8 cellular contexts compared by ENCODE assay signal in genomic region chrX:1593286-1594271, GRCh38. TPM values are rescaled to one million over a fixed set of nuclear protein-coding genes. Genes with fewer than 3 reads are reported as not detected.
DNase-seq lines count a peak whose midpoint lies in the region; ATAC-seq and TF ChIP-seq lines count a peak whose summit lies in the region.

No MANE protein-coding gene starts in this region.

- H3K4me1 ChIP-seq in mesodermal cell (ENCODE audit: control insufficient read depth, insufficient read depth, low read length, poor library complexity, severe bottlenecking): peaks cover 7% of the 10 kb centered on the region

- WGBS in mesodermal cell (ENCODE audit: insufficient coverage in 2 of 2), 2 experiments: 95 to 96% methylated on average over 54 to 59 of the region's 60 CpGs

- peaks cover 50% of the 10 kb centered on the region for H3K36me3 Mint-ChIP-seq in brain

- H3K27ac ChIP-seq in 22Rv1 (peak overlapping the region; percentile 57; the same call in 1 of the 2 replicates), mesodermal cell (ENCODE audit: low read depth, low read length, severe bottlenecking) (no peak overlapping the region)

- H3K4me3 ChIP-seq in HFF-Myc (replicated peaks; ENCODE audit: low read depth, low read length) (peak overlapping the region; percentile 79), mesodermal cell (ENCODE audit: extremely low read depth, insufficient read depth, low read length, poor library complexity, severe bottlenecking) (peak overlapping the region; percentile 98)

- H3K9me3 Mint-ChIP-seq in brain: no peaks in the 10 kb centered on the region

- DNase-seq in HFF-Myc (ENCODE audit: extremely low read depth, low read depth): no peak
- DNase-seq in DMS53 (lab: John Stamatoyannopoulos, UW): no peak
- DNase-seq in stimulated activated CD4-positive, alpha-beta T cell treated with anti-CD3 and anti-CD28 coated beads, Interleukin-4, amount 100 ng/mL, for 24 hours: no peak
- no peak for DNase-seq in C1 segment of cervical spinal cord (lab: John Stamatoyannopoulos, UW)

- H3K27me3 Mint-ChIP-seq in brain: no peaks in the 10 kb centered on the region

- H3K9me3 ChIP-seq in mesodermal cell (ENCODE audit: control insufficient read depth, low read length): no peaks in the 10 kb centered on the region

- no peak for ATAC-seq in HG03460 (IDR thresholded peaks at IDR 0.05; ENCODE audit: unreplicated experiment)

- peaks cover 28% of the 10 kb centered on the region for H3K4me1 Mint-ChIP-seq in brain

- peak overlapping the region; percentile 73 to 97 (median 86) for H3K27ac Mint-ChIP-seq in brain

- H3K4me3 Mint-ChIP-seq in brain: peak overlapping the region; percentile 86 to 95 (median 91)

- H3K36me3 ChIP-seq in mesodermal cell (ENCODE audit: control insufficient read depth, insufficient read depth, low read length): peaks cover 53% of the 10 kb centered on the region

- TF ChIP-seq CTCF in 22Rv1 (IDR thresholded peaks at IDR 0.05): no peak
- TF ChIP-seq CTCF in HFF-Myc (IDR thresholded peaks at IDR 0.05; ENCODE audit: low read depth, low read length, missing control alignments): no peak
- no peak for TF ChIP-seq CTCF in brain (conservative IDR thresholded peaks at IDR 0.05)

RNA-seq across cellular contexts. Expression of gene AKAP17A, which starts 2.2 kb away (rescaled TPM):
- 13.1 TPM for polyA plus RNA-seq in brain (ENCODE audit: insufficient read depth, low read depth, low replicate concordance)
- 47.5 TPM for polyA plus RNA-seq in mesodermal cell (2013, experiment 1 of 2)
- 44.3 TPM for polyA plus RNA-seq in mesodermal cell (2013, experiment 2 of 2)

RNA-seq across cellular contexts. Expression of gene ASMT, which starts 21.3 kb away (rescaled TPM):
- not detected for polyA plus RNA-seq in brain (ENCODE audit: insufficient read depth, low read depth, low replicate concordance)
- not detected for polyA plus RNA-seq in mesodermal cell (2013, experiment 1 of 2)
- polyA plus RNA-seq in mesodermal cell (2013, experiment 2 of 2): not detected

RNA-seq across cellular contexts. Expression of gene P2RY8, which starts 56.6 kb away (rescaled TPM):
- polyA plus RNA-seq in brain (ENCODE audit: insufficient read depth, low read depth, low replicate concordance): 0.34 TPM
- not detected for polyA plus RNA-seq in mesodermal cell (2013, experiment 1 of 2)
- polyA plus RNA-seq in mesodermal cell (2013, experiment 2 of 2): not detected
